Comparison of ENCODE assay signal across 27 cellular contexts in the genomic region with DNA sequence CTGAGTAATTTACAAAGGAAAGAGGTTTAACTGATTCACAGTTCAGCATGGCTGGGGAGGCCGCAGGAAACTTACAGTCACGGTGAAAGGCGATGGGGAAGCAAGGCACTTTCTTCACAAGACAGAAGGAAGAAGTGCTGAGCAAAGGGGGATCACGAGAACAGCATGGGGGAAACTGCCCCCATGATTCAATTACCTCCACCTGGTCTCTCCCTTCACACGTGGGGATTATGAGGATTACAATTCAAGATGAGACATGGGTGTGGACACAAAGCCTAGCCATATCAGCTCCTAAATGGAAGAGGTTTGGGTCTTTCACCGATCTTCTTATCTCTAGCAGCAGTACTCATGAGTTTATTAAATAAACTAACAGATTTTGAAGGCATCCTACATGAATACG.
DNase-seq lines count a peak whose midpoint lies in the region; ATAC-seq, FAIRE-seq and TF ChIP-seq lines count a peak whose summit lies in the region.
"Had no signal": no experiment of that assay in that cellular context is flagged by ENCODE, and none has a peak within 500 bp of the region (broad histone marks: within the 10 kb centered on the region; RNA-seq: fewer than 3 reads in every experiment).

No MANE protein-coding gene starts in this region.

- H4K20me1 ChIP-seq in DND-41 (ENCODE audit: insufficient read depth, low read length) = no peaks in the 10 kb centered on the region
- H4K20me1 ChIP-seq: BLaER1 treated with 17β-estradiol and CSF1 and Interleukin-3, amounts not matched to agents 10 nM and 100 nM had no signal

- H3K4me3 Mint-ChIP-seq in WTC11 = peak overlapping the region; percentile 21
- no peak overlapping the region for H3K4me3 Mint-ChIP-seq in activated T-helper 2 cell treated with anti-CD3 and anti-CD28 coated beads, Interferon-gamma antibody, Interleukin-2, Interleukin-4, amounts not matched to agents 10 μg/mL and 5 μg/mL and 100 μg/mL, durations not matched to agents 14 hours and 24 hours and 36 hours (ENCODE audit: low read depth)

- TF ChIP-seq CTCF in DND-41 (IDR thresholded peaks at IDR 0.05; ENCODE audit: borderline replicate concordance, extremely low read depth, low read length, poor library complexity, severe bottlenecking) (no peak), WTC11 (IDR thresholded peaks at IDR 0.05) (no peak)

- no peaks in the 10 kb centered on the region for H3K9me3 ChIP-seq in DND-41 (ENCODE audit: insufficient read depth, low read length, severe bottlenecking)
- H3K9me3 ChIP-seq: A549; BLaER1 treated with 17β-estradiol and CSF1 and Interleukin-3, amounts not matched to agents 10 nM and 100 nM had no signal

- no peaks in the 10 kb centered on the region; the same call in 1 of the 2 replicates for H3K27me3 Mint-ChIP-seq in WTC11 (ENCODE audit: low read depth)
- no peaks in the 10 kb centered on the region for H3K27me3 Mint-ChIP-seq in activated T-helper 2 cell treated with anti-CD3 and anti-CD28 coated beads, Interferon-gamma antibody, Interleukin-2, Interleukin-4, amounts not matched to agents 10 μg/mL and 5 μg/mL and 100 μg/mL, durations not matched to agents 14 hours and 24 hours and 36 hours (ENCODE audit: low read depth)
- H3K27me3 Mint-ChIP-seq: CD4-positive, alpha-beta memory T cell had no signal

- ATAC-seq in DND-41 (ENCODE audit: insufficient read depth, low read depth) = no peak
- ATAC-seq in WTC11 = no peak
- no peak for ATAC-seq in HG03439 (IDR thresholded peaks at IDR 0.05; ENCODE audit: unreplicated experiment)
- ATAC-seq in GM19351 (IDR thresholded peaks at IDR 0.05; ENCODE audit: unreplicated experiment) = no peak
- ATAC-seq: A549, HepG2, Panc1 had no signal

- H3K9me3 Mint-ChIP-seq in WTC11 = peaks cover 20% of the 10 kb centered on the region
- peaks cover 12% of the 10 kb centered on the region for H3K9me3 Mint-ChIP-seq in activated T-helper 2 cell treated with anti-CD3 and anti-CD28 coated beads, Interferon-gamma antibody, Interleukin-2, Interleukin-4, amounts not matched to agents 10 μg/mL and 5 μg/mL and 100 μg/mL, durations not matched to agents 14 hours and 24 hours and 36 hours

- CTCF ChIA-PET in WTC11 (lab: Charles Lee) = no interaction called here

- H3K4me1 Mint-ChIP-seq in WTC11 = peaks cover 26% of the 10 kb centered on the region
- peaks cover 28% of the 10 kb centered on the region for H3K4me1 Mint-ChIP-seq in activated T-helper 2 cell treated with anti-CD3 and anti-CD28 coated beads, Interferon-gamma antibody, Interleukin-2, Interleukin-4, amounts not matched to agents 10 μg/mL and 5 μg/mL and 100 μg/mL, durations not matched to agents 14 hours and 24 hours and 36 hours (ENCODE audit: low read depth)

- H3K36me3 Mint-ChIP-seq in WTC11 = peaks cover 22% of the 10 kb centered on the region
- H3K36me3 Mint-ChIP-seq in activated T-helper 2 cell treated with anti-CD3 and anti-CD28 coated beads, Interferon-gamma antibody, Interleukin-2, Interleukin-4, amounts not matched to agents 10 μg/mL and 5 μg/mL and 100 μg/mL, durations not matched to agents 14 hours and 24 hours and 36 hours (ENCODE audit: low read depth) = peaks cover 37% of the 10 kb centered on the region

- H3K79me2 ChIP-seq in DND-41 (ENCODE audit: insufficient read depth, low read length) = no peaks in the 10 kb centered on the region

- peaks cover 22% of the 10 kb centered on the region for H3K4me1 ChIP-seq in DND-41 (ENCODE audit: insufficient read depth, low read length)
- H3K4me1 ChIP-seq: A549; BLaER1 treated with 17β-estradiol and CSF1 and Interleukin-3, amounts not matched to agents 10 nM and 100 nM had no signal

- no peaks in the 10 kb centered on the region for H3K27me3 ChIP-seq in DND-41 (ENCODE audit: insufficient read depth, low read length, poor library complexity)
- H3K27me3 ChIP-seq: BLaER1 treated with 17β-estradiol and CSF1 and Interleukin-3, amounts not matched to agents 10 nM and 100 nM had no signal

- intact Hi-C loops in activated T-helper 2 cell treated with anti-CD3 and anti-CD28 coated beads, Interferon-gamma antibody, Interleukin-2, Interleukin-4, amounts not matched to agents 10 μg/mL and 5 μg/mL and 100 μg/mL, durations not matched to agents 14 hours and 24 hours and 36 hours (cut with micrococcal nuclease) = no loop called here

- H3K27ac ChIP-seq in DND-41 (ENCODE audit: low read length) = peak overlapping the region; percentile 56
- H3K27ac ChIP-seq: A549; BLaER1 treated with 17β-estradiol and CSF1 and Interleukin-3, amounts not matched to agents 10 nM and 100 nM; GM23248; RWPE1 had no signal

- POLR2A ChIA-PET in WTC11 (lab: Charles Lee) = no interaction called here

- no peak overlapping the region for H2AFZ ChIP-seq in DND-41 (ENCODE audit: low read depth, low read length)
- H2AFZ ChIP-seq: GM23248 had no signal

- FAIRE-seq in GM19239 (lab: Jason Lieb, UNC) = no peak
- FAIRE-seq: A549, GM12892, HepG2 had no signal

- H3K27ac Mint-ChIP-seq in WTC11 = no peak overlapping the region
- no peak overlapping the region for H3K27ac Mint-ChIP-seq in activated T-helper 2 cell treated with anti-CD3 and anti-CD28 coated beads, Interferon-gamma antibody, Interleukin-2, Interleukin-4, amounts not matched to agents 10 μg/mL and 5 μg/mL and 100 μg/mL, durations not matched to agents 14 hours and 24 hours and 36 hours

- DNase-seq in DND-41 (no peak), NCI-H82 (lab: John Stamatoyannopoulos, UW) (peak; percentile 85), WTC11 (ENCODE audit: low spot score) (no peak), GM19239 (ENCODE audit: insufficient read length, low spot score) (no peak)
- no peak for DNase-seq in activated T-helper 2 cell treated with anti-CD3 and anti-CD28 coated beads, Interferon-gamma antibody, Interleukin-2, Interleukin-4, amounts not matched to agents 10 μg/mL and 5 μg/mL and 100 μg/mL, durations not matched to agents 14 hours and 24 hours and 36 hours (ENCODE audit: low spot score)
- DNase-seq: AML-193; CD4-positive, alpha-beta memory T cell; COR-L47; DMS79 treated with DMSO at 0.1 percent for 48 hours; GM23248; HCEC 1CT; MV-4-11; NCI-H1105 treated with DMSO at 0.1 percent for 48 hours; NCI-H146; NCI-H1930; NCI-H2107; NCI-H446 treated with DMSO at 0.1 percent for 48 hours; NCI-H526; SHP77 had no signal

- no peak overlapping the region for H3K9ac ChIP-seq in DND-41 (ENCODE audit: low read depth, low read length)
- H3K9ac ChIP-seq: BLaER1 treated with 17β-estradiol and CSF1 and Interleukin-3, amounts not matched to agents 10 nM and 100 nM; GM23248 had no signal

- no peak overlapping the region for H3K4me3 ChIP-seq in DND-41 (ENCODE audit: low read depth in 1 of 2, low read length in 2 of 2)
- H3K4me3 ChIP-seq: A549; BLaER1 treated with 17β-estradiol and CSF1 and Interleukin-3, amounts not matched to agents 10 nM and 100 nM; GM23248 had no signal

- no peak overlapping the region for H3K4me2 ChIP-seq in DND-41 (ENCODE audit: insufficient read depth, low read length)
- H3K4me2 ChIP-seq: A549; BLaER1 treated with 17β-estradiol and CSF1 and Interleukin-3, amounts not matched to agents 10 nM and 100 nM had no signal

- H3K36me3 ChIP-seq in DND-41 (ENCODE audit: insufficient read depth, low read length) = no peaks in the 10 kb centered on the region
- H3K36me3 ChIP-seq: BLaER1 treated with 17β-estradiol and CSF1 and Interleukin-3, amounts not matched to agents 10 nM and 100 nM had no signal

TF ChIP-seq in WTC11, 78 proteins besides CTCF, POLR2A, EP300 and RAD21 (continues in another document):
- TF ChIP-seq SOX15 (CRISPR knock-in tag; IDR thresholded peaks at IDR 0.05) (no peak), PRRX2 (CRISPR knock-in tag; IDR thresholded peaks at IDR 0.05) (no peak), NFYB (CRISPR knock-in tag; conservative IDR thresholded peaks at IDR 0.05; ENCODE audit: low read depth) (no peak), KAT7 (CRISPR knock-in tag; IDR thresholded peaks at IDR 0.05; ENCODE audit: borderline replicate concordance) (no peak), ESRRA (CRISPR knock-in tag; IDR thresholded peaks at IDR 0.05; ENCODE audit: borderline replicate concordance) (no peak), NFATC4 (CRISPR knock-in tag; IDR thresholded peaks at IDR 0.05) (no peak), JUN (CRISPR knock-in tag; IDR thresholded peaks at IDR 0.05) (no peak), USF2 (CRISPR knock-in tag; IDR thresholded peaks at IDR 0.05) (no peak)
- TF ChIP-seq, protein P1, sequence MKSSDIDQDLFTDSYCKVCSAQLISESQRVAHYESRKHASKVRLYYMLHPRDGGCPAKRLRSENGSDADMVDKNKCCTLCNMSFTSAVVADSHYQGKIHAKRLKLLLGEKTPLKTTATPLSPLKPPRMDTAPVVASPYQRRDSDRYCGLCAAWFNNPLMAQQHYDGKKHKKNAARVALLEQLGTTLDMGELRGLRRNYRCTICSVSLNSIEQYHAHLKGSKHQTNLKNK (CRISPR knock-in tag; IDR thresholded peaks at IDR 0.05) = no peak
- TF ChIP-seq, protein P2, sequence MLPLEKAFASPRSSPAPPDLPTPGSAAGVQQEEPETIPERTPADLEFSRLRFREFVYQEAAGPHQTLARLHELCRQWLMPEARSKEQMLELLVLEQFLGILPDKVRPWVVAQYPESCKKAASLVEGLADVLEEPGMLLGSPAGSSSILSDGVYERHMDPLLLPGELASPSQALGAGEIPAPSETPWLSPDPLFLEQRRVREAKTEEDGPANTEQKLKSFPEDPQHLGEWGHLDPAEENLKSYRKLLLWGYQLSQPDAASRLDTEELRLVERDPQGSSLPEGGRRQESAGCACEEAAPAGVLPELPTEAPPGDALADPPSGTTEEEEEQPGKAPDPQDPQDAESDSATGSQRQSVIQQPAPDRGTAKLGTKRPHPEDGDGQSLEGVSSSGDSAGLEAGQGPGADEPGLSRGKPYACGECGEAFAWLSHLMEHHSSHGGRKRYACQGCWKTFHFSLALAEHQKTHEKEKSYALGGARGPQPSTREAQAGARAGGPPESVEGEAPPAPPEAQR (CRISPR knock-in tag; IDR thresholded peaks at IDR 0.05) = no peak
- TF ChIP-seq, protein P3, sequence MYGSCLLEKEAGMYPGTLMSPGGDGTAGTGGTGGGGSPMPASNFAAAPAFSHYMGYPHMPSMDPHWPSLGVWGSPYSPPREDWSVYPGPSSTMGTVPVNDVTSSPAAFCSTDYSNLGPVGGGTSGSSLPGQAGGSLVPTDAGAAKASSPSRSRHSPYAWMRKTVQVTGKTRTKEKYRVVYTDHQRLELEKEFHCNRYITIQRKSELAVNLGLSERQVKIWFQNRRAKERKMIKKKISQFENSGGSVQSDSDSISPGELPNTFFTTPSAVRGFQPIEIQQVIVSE (CRISPR knock-in tag; IDR thresholded peaks at IDR 0.05; ENCODE audit: borderline replicate concordance) = no peak
